ENCODE assay signal across 1 cellular context in genomic region chr4:83195280-83195679, GRCh38.
TF ChIP-seq lines count a peak whose summit lies in the region.

No MANE protein-coding gene starts in this region.

TF ChIP-seq in K562, 482 proteins besides CTCF, POLR2A, EP300 and RAD21 (continued from another document):
- no peak for TF ChIP-seq ARID4B (CRISPR knock-in tag; IDR thresholded peaks at IDR 0.05)
